19 cellular contexts compared by ENCODE assay signal in genomic region chr1:193413376-193413775, GRCh38.
DNase-seq lines count a peak whose midpoint lies in the region; ATAC-seq and TF ChIP-seq lines count a peak whose summit lies in the region.
"Had no signal": no experiment of that assay in that cellular context is flagged by ENCODE, and none has a peak within 500 bp of the region (broad histone marks: within the 10 kb centered on the region; RNA-seq: fewer than 3 reads in every experiment).

No MANE protein-coding gene starts in this region.

- no peak overlapping the region for H4K91ac ChIP-seq in trophoblast cell (ENCODE audit: low read depth, low read length)

- CTCF ChIA-PET in activated CD4-positive, alpha-beta T cell treated with anti-CD3 and anti-CD28 coated beads for 36 hours (lab: Charles Lee): no interaction called here

- no peak overlapping the region for H3K4me3 Mint-ChIP-seq in activated CD4-positive, alpha-beta T cell treated with anti-CD3 and anti-CD28 coated beads for 36 hours
- H3K4me3 Mint-ChIP-seq in activated CD4-positive, alpha-beta T cell treated with anti-CD3 and anti-CD28 coated beads, Interleukin-2, amount 10 ng/mL, durations not matched to agents 24 days and 14 days: no peak overlapping the region
- no peak overlapping the region for H3K4me3 Mint-ChIP-seq in stimulated activated naive CD8-positive, alpha-beta T cell treated with anti-CD3 and anti-CD28 coated beads, Interleukin-15, Interleukin-2, amounts not matched to agents 100 ng/mL and 50 ng/mL, for 24 hours
- no peak overlapping the region for H3K4me3 Mint-ChIP-seq in stimulated activated naive CD8-positive, alpha-beta T cell treated with anti-CD3 and anti-CD28 coated beads, Interleukin-15, amount 100 ng/mL, for 72 hours
- H3K4me3 Mint-ChIP-seq in activated T-helper 17 cell treated with anti-CD3 and anti-CD28 coated beads, Interleukin-2, amount 50 U/mL, for 72 hours: peak overlapping the region; percentile 70
- H3K4me3 Mint-ChIP-seq: CD8-positive, alpha-beta T cell; HFFc6 had no signal

- H3K4me1 Mint-ChIP-seq in activated CD4-positive, alpha-beta T cell treated with anti-CD3 and anti-CD28 coated beads for 36 hours: peaks cover 49% of the 10 kb centered on the region
- H3K4me1 Mint-ChIP-seq in activated CD4-positive, alpha-beta T cell treated with anti-CD3 and anti-CD28 coated beads, Interleukin-2, amount 10 ng/mL, durations not matched to agents 24 days and 14 days: peaks cover 41% of the 10 kb centered on the region
- H3K4me1 Mint-ChIP-seq in stimulated activated naive CD8-positive, alpha-beta T cell treated with anti-CD3 and anti-CD28 coated beads, Interleukin-15, Interleukin-2, amounts not matched to agents 100 ng/mL and 50 ng/mL, for 24 hours (ENCODE audit: low read depth): peaks cover 79% of the 10 kb centered on the region
- peaks cover 64% of the 10 kb centered on the region for H3K4me1 Mint-ChIP-seq in stimulated activated naive CD8-positive, alpha-beta T cell treated with anti-CD3 and anti-CD28 coated beads, Interleukin-15, amount 100 ng/mL, for 72 hours
- H3K4me1 Mint-ChIP-seq in activated T-helper 17 cell treated with anti-CD3 and anti-CD28 coated beads, Interleukin-2, amount 50 U/mL, for 72 hours: peaks cover 51% of the 10 kb centered on the region

- H3K4ac ChIP-seq in trophoblast cell (ENCODE audit: low read depth, low read length): no peak overlapping the region

- H2AFZ ChIP-seq in trophoblast cell (ENCODE audit: insufficient read depth, low read length, poor library complexity): no peak overlapping the region

- in situ Hi-C loops in transverse colon (cut with MboI; ENCODE audit: low pct_ligation_motif_present in 1 of 4, low pct_unique_long_range_greater_than_20kb in 1 of 4, low sequenced_read_pairs in 3 of 4): loop anchor here in 1 of 4 donors (25.0 kb wide), 1 partner anchor 874 kb away; no protein-coding TSS in a partner anchor

- H3K27ac ChIP-seq in trophoblast cell (ENCODE audit: low read depth, low read length): no peak overlapping the region
- H3K27ac ChIP-seq in transverse colon: no peak overlapping the region
- H3K27ac ChIP-seq: BLaER1 treated with 17β-estradiol and CSF1 and Interleukin-3, amounts not matched to agents 10 nM and 100 nM had no signal

- no peak overlapping the region for H3K4me3 ChIP-seq in trophoblast cell (ENCODE audit: low read depth, low read length)
- H3K4me3 ChIP-seq in transverse colon: no peak overlapping the region
- H3K4me3 ChIP-seq: BLaER1 treated with 17β-estradiol and CSF1 and Interleukin-3, amounts not matched to agents 10 nM and 100 nM; HAP-1 had no signal

- TF ChIP-seq EP300 in transverse colon (IDR thresholded peaks at IDR 0.05; ENCODE audit: low read depth): no peak

- no peak overlapping the region for H3K23ac ChIP-seq in trophoblast cell (ENCODE audit: low read length)

- no peak for DNase-seq in activated CD4-positive, alpha-beta T cell treated with anti-CD3 and anti-CD28 coated beads for 36 hours
- no peak for DNase-seq in activated CD4-positive, alpha-beta T cell treated with anti-CD3 and anti-CD28 coated beads, Interleukin-2, amount 10 ng/mL, durations not matched to agents 24 days and 14 days
- no peak for DNase-seq in stimulated activated naive CD8-positive, alpha-beta T cell treated with anti-CD3 and anti-CD28 coated beads, Interleukin-15, amount 100 ng/mL, for 72 hours
- peak; percentile 59 to 72 for DNase-seq in trophoblast cell
- no peak for DNase-seq in transverse colon
- DNase-seq: ACHN; CD8-positive, alpha-beta T cell; COR-L47; DMS153; DMS79 treated with DMSO at 0.1 percent for 48 hours; EL; GOT3; HFFc6 had no signal

- peaks cover 4% of the 10 kb centered on the region for H3K9me3 Mint-ChIP-seq in activated CD4-positive, alpha-beta T cell treated with anti-CD3 and anti-CD28 coated beads for 36 hours (ENCODE audit: low read depth)
- peaks cover 20% of the 10 kb centered on the region for H3K9me3 Mint-ChIP-seq in activated CD4-positive, alpha-beta T cell treated with anti-CD3 and anti-CD28 coated beads, Interleukin-2, amount 10 ng/mL, durations not matched to agents 24 days and 14 days
- peaks cover 8% of the 10 kb centered on the region for H3K9me3 Mint-ChIP-seq in stimulated activated naive CD8-positive, alpha-beta T cell treated with anti-CD3 and anti-CD28 coated beads, Interleukin-15, Interleukin-2, amounts not matched to agents 100 ng/mL and 50 ng/mL, for 24 hours
- peaks cover 0 to 11% of the 10 kb centered on the region in 2 donors for H3K9me3 Mint-ChIP-seq in stimulated activated naive CD8-positive, alpha-beta T cell treated with anti-CD3 and anti-CD28 coated beads, Interleukin-15, amount 100 ng/mL, for 72 hours
- H3K9me3 Mint-ChIP-seq in activated T-helper 17 cell treated with anti-CD3 and anti-CD28 coated beads, Interleukin-2, amount 50 U/mL, for 72 hours: peaks cover 11% of the 10 kb centered on the region
- H3K9me3 Mint-ChIP-seq: HFFc6 had no signal

- no peak for TF ChIP-seq POLR2A in transverse colon (IDR thresholded peaks at IDR 0.05)

- H3K18ac ChIP-seq in trophoblast cell (ENCODE audit: low read length): no peak overlapping the region

- H3K9me3 ChIP-seq in trophoblast cell (ENCODE audit: insufficient read depth, low read depth, low read length) (no peaks in the 10 kb centered on the region), transverse colon (no peaks in the 10 kb centered on the region)
- H3K9me3 ChIP-seq: BLaER1 treated with 17β-estradiol and CSF1 and Interleukin-3, amounts not matched to agents 10 nM and 100 nM; HAP-1 had no signal

- no peaks in the 10 kb centered on the region for H3K79me1 ChIP-seq in trophoblast cell (ENCODE audit: low read length)

- H3K27ac Mint-ChIP-seq in activated CD4-positive, alpha-beta T cell treated with anti-CD3 and anti-CD28 coated beads for 36 hours: peak overlapping the region; percentile 23
- H3K27ac Mint-ChIP-seq in activated CD4-positive, alpha-beta T cell treated with anti-CD3 and anti-CD28 coated beads, Interleukin-2, amount 10 ng/mL, durations not matched to agents 24 days and 14 days: no peak overlapping the region
- peak overlapping the region; percentile 27 for H3K27ac Mint-ChIP-seq in stimulated activated naive CD8-positive, alpha-beta T cell treated with anti-CD3 and anti-CD28 coated beads, Interleukin-15, Interleukin-2, amounts not matched to agents 100 ng/mL and 50 ng/mL, for 24 hours
- peak overlapping the region in 1 of 2 donors; percentile 0 for H3K27ac Mint-ChIP-seq in stimulated activated naive CD8-positive, alpha-beta T cell treated with anti-CD3 and anti-CD28 coated beads, Interleukin-15, amount 100 ng/mL, for 72 hours
- peak overlapping the region; percentile 82 for H3K27ac Mint-ChIP-seq in activated T-helper 17 cell treated with anti-CD3 and anti-CD28 coated beads, Interleukin-2, amount 50 U/mL, for 72 hours
- H3K27ac Mint-ChIP-seq: CD8-positive, alpha-beta T cell; HFFc6 had no signal

- H4K8ac ChIP-seq in trophoblast cell (ENCODE audit: low read depth, low read length): no peak overlapping the region

- intact Hi-C loops in activated CD4-positive, alpha-beta T cell treated with anti-CD3 and anti-CD28 coated beads for 36 hours (cut with DNase I, micrococcal nuclease): loop anchor here (2.0 to 5.0 kb wide), 3 partner anchors 44 to 449 kb away; no protein-coding TSS in a partner anchor
- intact Hi-C loops in activated CD4-positive, alpha-beta T cell treated with anti-CD3 and anti-CD28 coated beads, Interleukin-2, amount 10 ng/mL, durations not matched to agents 24 days and 14 days (cut with micrococcal nuclease): loop anchor here (10.0 kb wide), 1 partner anchor 291 kb away; no protein-coding TSS in a partner anchor
- intact Hi-C loops in transverse colon (cut with DNase I; ENCODE audit: low total_unique reads): no loop called here

- H2BK5ac ChIP-seq in trophoblast cell (ENCODE audit: low read depth, low read length, poor library complexity): no peak overlapping the region

- POLR2A ChIA-PET in activated CD4-positive, alpha-beta T cell treated with anti-CD3 and anti-CD28 coated beads for 36 hours (lab: Charles Lee): no interaction called here

- H3K4me2 ChIP-seq in trophoblast cell (ENCODE audit: low read length): no peak overlapping the region
- H3K4me2 ChIP-seq: BLaER1 treated with 17β-estradiol and CSF1 and Interleukin-3, amounts not matched to agents 10 nM and 100 nM had no signal

- H2BK120ac ChIP-seq in trophoblast cell (ENCODE audit: insufficient read depth, low read length, poor library complexity): no peak overlapping the region

- H4K12ac ChIP-seq in trophoblast cell (ENCODE audit: low read depth, low read length): no peak overlapping the region

- H3K4me1 ChIP-seq in trophoblast cell (ENCODE audit: control insufficient read depth in 1 of 2, insufficient read depth in 2 of 2, low read length in 2 of 2) (no peaks in the 10 kb centered on the region), transverse colon (peaks cover 0 to 22% (median 2%) of the 10 kb centered on the region in 4 donors)
- H3K4me1 ChIP-seq: HAP-1 had no signal

- H2BK12ac ChIP-seq in trophoblast cell (ENCODE audit: low read length): no peak overlapping the region

- WGBS in trophoblast cell (ENCODE audit: extremely low coverage, insufficient coverage, insufficient read length): no CpG with 5 or more reads among the region's 3 CpGs
- 97% methylated on average over 3 of the region's 3 CpGs for WGBS in transverse colon (ENCODE audit: low coverage in 1 of 2), 2 donors

- no peak overlapping the region for H3K9ac ChIP-seq in trophoblast cell (ENCODE audit: low read length)
- H3K9ac ChIP-seq: BLaER1 treated with 17β-estradiol and CSF1 and Interleukin-3, amounts not matched to agents 10 nM and 100 nM had no signal

- ATAC-seq in activated CD4-positive, alpha-beta T cell treated with anti-CD3 and anti-CD28 coated beads for 36 hours: no peak
- ATAC-seq in stimulated activated naive CD8-positive, alpha-beta T cell treated with anti-CD3 and anti-CD28 coated beads, Interleukin-15, amount 100 ng/mL, for 72 hours: no peak
- ATAC-seq in activated T-helper 17 cell treated with anti-CD3 and anti-CD28 coated beads, Interleukin-2, amount 50 U/mL, for 72 hours (replicated peaks): no peak
- ATAC-seq in HG02610 (IDR thresholded peaks at IDR 0.05; ENCODE audit: unreplicated experiment): no peak
- ATAC-seq: CD8-positive, alpha-beta T cell; HepG2 had no signal

- peaks cover 4% of the 10 kb centered on the region for H3K36me3 Mint-ChIP-seq in activated CD4-positive, alpha-beta T cell treated with anti-CD3 and anti-CD28 coated beads for 36 hours (ENCODE audit: low read depth)
- H3K36me3 Mint-ChIP-seq in activated CD4-positive, alpha-beta T cell treated with anti-CD3 and anti-CD28 coated beads, Interleukin-2, amount 10 ng/mL, durations not matched to agents 24 days and 14 days (ENCODE audit: low read depth): peaks cover 24% of the 10 kb centered on the region
- no peaks in the 10 kb centered on the region for H3K36me3 Mint-ChIP-seq in stimulated activated naive CD8-positive, alpha-beta T cell treated with anti-CD3 and anti-CD28 coated beads, Interleukin-15, Interleukin-2, amounts not matched to agents 100 ng/mL and 50 ng/mL, for 24 hours (ENCODE audit: low read depth)
- H3K36me3 Mint-ChIP-seq in activated T-helper 17 cell treated with anti-CD3 and anti-CD28 coated beads, Interleukin-2, amount 50 U/mL, for 72 hours (ENCODE audit: low read depth): no peaks in the 10 kb centered on the region

- no peak for TF ChIP-seq CTCF in transverse colon (IDR thresholded peaks at IDR 0.05)

- no peak overlapping the region for H2AK5ac ChIP-seq in trophoblast cell (ENCODE audit: low read length)

- no peaks in the 10 kb centered on the region for H3K27me3 ChIP-seq in trophoblast cell (ENCODE audit: insufficient read depth, low read length)
- H3K27me3 ChIP-seq in transverse colon: no peaks in the 10 kb centered on the region
- H3K27me3 ChIP-seq: BLaER1 treated with 17β-estradiol and CSF1 and Interleukin-3, amounts not matched to agents 10 nM and 100 nM had no signal

- H3K36me3 ChIP-seq in trophoblast cell (ENCODE audit: control insufficient read depth in 1 of 2, insufficient read depth in 2 of 2, low read length in 2 of 2) (no peaks in the 10 kb centered on the region), transverse colon (no peaks in the 10 kb centered on the region)
- H3K36me3 ChIP-seq: BLaER1 treated with 17β-estradiol and CSF1 and Interleukin-3, amounts not matched to agents 10 nM and 100 nM; HAP-1 had no signal

- H3K27me3 Mint-ChIP-seq in activated CD4-positive, alpha-beta T cell treated with anti-CD3 and anti-CD28 coated beads for 36 hours: no peaks in the 10 kb centered on the region
- H3K27me3 Mint-ChIP-seq in activated CD4-positive, alpha-beta T cell treated with anti-CD3 and anti-CD28 coated beads, Interleukin-2, amount 10 ng/mL, durations not matched to agents 24 days and 14 days: no peaks in the 10 kb centered on the region
- H3K27me3 Mint-ChIP-seq in stimulated activated naive CD8-positive, alpha-beta T cell treated with anti-CD3 and anti-CD28 coated beads, Interleukin-15, Interleukin-2, amounts not matched to agents 100 ng/mL and 50 ng/mL, for 24 hours: no peaks in the 10 kb centered on the region
- H3K27me3 Mint-ChIP-seq in stimulated activated naive CD8-positive, alpha-beta T cell treated with anti-CD3 and anti-CD28 coated beads, Interleukin-15, amount 100 ng/mL, for 72 hours: no peaks in the 10 kb centered on the region
- H3K27me3 Mint-ChIP-seq in activated T-helper 17 cell treated with anti-CD3 and anti-CD28 coated beads, Interleukin-2, amount 50 U/mL, for 72 hours: no peaks in the 10 kb centered on the region

- H3K14ac ChIP-seq in trophoblast cell (ENCODE audit: low read length): no peak overlapping the region

- no peaks in the 10 kb centered on the region for H3K79me2 ChIP-seq in trophoblast cell (ENCODE audit: control insufficient read depth, insufficient read depth, low read length, poor library complexity)

Comparison
In these comparisons a context has a peak if more than half of its experiments do, and no peak if none do; other contexts are left out.
1. DNase-seq: peak in trophoblast cell (2 of 2); none in activated CD4-positive, alpha-beta T cell treated with anti-CD3 and anti-CD28 coated beads for 36 hours (single experiment), activated CD4-positive, alpha-beta T cell treated with anti-CD3 and anti-CD28 coated beads, Interleukin-2, amount 10 ng/mL, durations not matched to agents 24 days and 14 days (single experiment), stimulated activated naive CD8-positive, alpha-beta T cell treated with anti-CD3 and anti-CD28 coated beads, Interleukin-15, amount 100 ng/mL, for 72 hours (0 of 2) and transverse colon (single experiment).